9 cellular contexts compared by ENCODE assay signal in the genomic region with DNA sequence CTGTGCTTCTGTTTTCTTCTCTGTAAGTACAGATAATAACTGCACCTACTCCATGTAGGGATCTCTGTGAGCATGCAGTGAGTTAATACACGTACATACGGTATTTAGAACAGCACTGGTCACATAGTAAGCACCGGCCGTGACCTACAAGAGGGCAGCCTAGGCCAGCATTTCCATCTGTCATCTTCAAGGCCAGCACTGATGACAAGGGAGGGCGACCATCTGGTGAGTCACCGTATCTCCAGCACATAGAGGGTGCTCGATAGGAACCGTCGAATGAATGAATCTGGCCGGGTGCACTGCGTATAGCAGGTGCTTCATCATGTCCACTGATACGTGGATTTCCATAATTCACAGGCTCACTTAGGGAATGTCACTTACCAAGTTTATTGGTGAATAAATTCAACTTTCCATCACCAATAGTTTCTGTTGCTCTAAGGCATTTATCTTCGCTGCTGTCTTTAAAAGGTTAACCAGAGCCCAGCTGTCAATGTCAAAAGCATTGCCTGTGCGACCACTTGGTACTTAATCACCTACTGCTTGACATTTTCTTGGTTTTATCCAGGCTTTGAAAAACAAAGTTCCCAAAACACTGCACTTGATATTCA. TPM values are rescaled to one million over a fixed set of nuclear protein-coding genes. Genes with fewer than 3 reads are reported as not detected.
DNase-seq lines count a peak whose midpoint lies in the region; ATAC-seq and TF ChIP-seq lines count a peak whose summit lies in the region.
"Had no signal": no experiment of that assay in that cellular context is flagged by ENCODE, and none has a peak within 500 bp of the region (broad histone marks: within the 10 kb centered on the region; RNA-seq: fewer than 3 reads in every experiment).

No MANE protein-coding gene starts in this region.

- TF ChIP-seq CTCF in GM23338 (conservative IDR thresholded peaks at IDR 0.05; ENCODE audit: low read depth in 2 of 2) (no peak), adrenal gland (IDR thresholded peaks at IDR 0.05) (no peak), heart left ventricle (IDR thresholded peaks at IDR 0.05) (no peak), sigmoid colon (IDR thresholded peaks at IDR 0.05) (no peak), GM20000 (IDR thresholded peaks at IDR 0.05; ENCODE audit: extremely low read depth, missing control alignments) (no peak)

- H3K4me1 ChIP-seq in GM23338 (ENCODE audit: insufficient read depth) (peaks cover 14% of the 10 kb centered on the region), adrenal gland (replicated peaks in 1 of 2) (peaks cover 18 to 80% of the 10 kb centered on the region in 2 donors), heart left ventricle (peaks cover 21 to 100% (median 95%) of the 10 kb centered on the region in 12 donors), sigmoid colon (peaks cover 0 to 77% (median 68%) of the 10 kb centered on the region in 4 donors)

- ATAC-seq in GM23338: no peak
- peak; percentile 55 to 73 (median 66) for ATAC-seq in heart left ventricle
- no peak for ATAC-seq in GM19397 (IDR thresholded peaks at IDR 0.05; ENCODE audit: unreplicated experiment)
- ATAC-seq in HG02798 (IDR thresholded peaks at IDR 0.05; ENCODE audit: poor library complexity, unreplicated experiment): no peak

- H3K36me3 ChIP-seq in GM23338 (ENCODE audit: insufficient read depth) (no peaks in the 10 kb centered on the region), adrenal gland (replicated peaks in 1 of 2) (no peaks in the 10 kb centered on the region), heart left ventricle (peaks cover 0 to 2% (median 0%) of the 10 kb centered on the region in 9 donors), sigmoid colon (no peaks in the 10 kb centered on the region)

- H3K27ac ChIP-seq in GM23338 (ENCODE audit: low read depth) (peak overlapping the region; percentile 69), adrenal gland (peak overlapping the region; percentile 17 to 92 (median 57)), heart left ventricle (peak overlapping the region; percentile 53 to 98 (median 80)), sigmoid colon (peak overlapping the region; percentile 74 to 81 (median 80))

- H3K4me1 Mint-ChIP-seq in GM23338: peaks cover 18% of the 10 kb centered on the region

- no peak for TF ChIP-seq POLR2A in adrenal gland (IDR thresholded peaks at IDR 0.05)
- no peak for TF ChIP-seq POLR2A in heart left ventricle (IDR thresholded peaks at IDR 0.05)
- TF ChIP-seq POLR2A in sigmoid colon (IDR thresholded peaks at IDR 0.05): no peak

- intact Hi-C loops in adrenal gland (cut with DNase I): no loop called here
- intact Hi-C loops in heart left ventricle (cut with DNase I): loop anchor here in 2 of 10 donors (5.0 to 10.0 kb wide), 2 partner anchors 185 to 188 kb away; a partner anchor contains a TSS
- intact Hi-C loops in sigmoid colon (cut with DNase I): loop anchor here (5.0 to 10.0 kb wide), 3 partner anchors 38 to 188 kb away; a partner anchor contains a TSS

- no peak overlapping the region for H2AFZ ChIP-seq in GM23338

- no peaks in the 10 kb centered on the region for H3K9me2 ChIP-seq in GM23338 (ENCODE audit: insufficient read depth)

- H3K4me3 ChIP-seq in GM23338 (no peak overlapping the region), adrenal gland (peak overlapping the region in 1 of 4 donors; percentile 24), heart left ventricle (peak overlapping the region in 5 of 12 donors; percentile 3 to 35 (median 17)), sigmoid colon (peak overlapping the region in 1 of 4 donors; percentile 5)

- no peaks in the 10 kb centered on the region for H3F3A ChIP-seq in GM23338 (replicated peaks; ENCODE audit: low read depth)

- no peak overlapping the region; the same call in 1 of the 2 replicates for H3K27ac Mint-ChIP-seq in GM23338

- peaks cover 16% of the 10 kb centered on the region for H3K79me2 ChIP-seq in GM23338 (replicated peaks; ENCODE audit: insufficient read depth)

- 21 to 26% (median 23%) methylated on average over 14 of the region's 14 CpGs for WGBS in adrenal gland, 4 donors
- WGBS in heart left ventricle, 4 donors: 4 to 16% (median 13%) methylated on average over 14 of the region's 14 CpGs
- WGBS in sigmoid colon, 2 donors: 78 to 81% methylated on average over 14 of the region's 14 CpGs

- H3K27me3 ChIP-seq in GM23338 (ENCODE audit: insufficient read depth) (no peaks in the 10 kb centered on the region), adrenal gland (no peaks in the 10 kb centered on the region), heart left ventricle (no peaks in the 10 kb centered on the region), sigmoid colon (no peaks in the 10 kb centered on the region)

- H4K20me1 ChIP-seq in GM23338 (replicated peaks; ENCODE audit: insufficient read depth): no peaks in the 10 kb centered on the region

- H3K36me3 Mint-ChIP-seq in GM23338 (ENCODE audit: low read depth): no peaks in the 10 kb centered on the region

- H3K4me3 Mint-ChIP-seq in GM23338: no peak overlapping the region; the same call in 2 of the 3 replicates

- DNase-seq in GM23338 (ENCODE audit: low spot score) (no peak), adrenal gland (peak; percentile 53 to 92 (median 86)), heart left ventricle (peak in 3 of 5 donors; percentile 48 to 82 (median 61)), sigmoid colon (peak; percentile 74), HuH-7 (ENCODE audit: low spot score) (no peak), GM20000 (ENCODE audit: low spot score) (no peak)
- DNase-seq: NCI-H2081 treated with DMSO at 0.1 percent for 48 hours had no signal

- H3K9me3 Mint-ChIP-seq in GM23338: no peaks in the 10 kb centered on the region

- no peak overlapping the region for H3K4me2 ChIP-seq in GM23338

- H3K27me3 Mint-ChIP-seq in GM23338 (ENCODE audit: insufficient read depth, low read depth, poor library complexity): peaks cover 2% of the 10 kb centered on the region

- no peak for TF ChIP-seq EP300 in sigmoid colon (IDR thresholded peaks at IDR 0.05)

- no peaks in the 10 kb centered on the region for H3K9me3 ChIP-seq in adrenal gland (replicated peaks in 1 of 3)
- H3K9me3 ChIP-seq in heart left ventricle: no peaks in the 10 kb centered on the region
- H3K9me3 ChIP-seq in sigmoid colon: no peaks in the 10 kb centered on the region

TF ChIP-seq in GM23338, 12 proteins besides CTCF, POLR2A, EP300 and RAD21:
- TF ChIP-seq POLR2AphosphoS5 (IDR thresholded peaks at IDR 0.05; ENCODE audit: low read depth) (no peak), JUNB (IDR thresholded peaks at IDR 0.05; ENCODE audit: unreplicated experiment) (no peak), CREB1 (CRISPR knock-in tag; IDR thresholded peaks at IDR 0.05; ENCODE audit: low read depth) (no peak), ZNF331 (CRISPR knock-in tag; IDR thresholded peaks at IDR 0.05; ENCODE audit: low read depth) (no peak)
- TF ChIP-seq, protein P1, sequence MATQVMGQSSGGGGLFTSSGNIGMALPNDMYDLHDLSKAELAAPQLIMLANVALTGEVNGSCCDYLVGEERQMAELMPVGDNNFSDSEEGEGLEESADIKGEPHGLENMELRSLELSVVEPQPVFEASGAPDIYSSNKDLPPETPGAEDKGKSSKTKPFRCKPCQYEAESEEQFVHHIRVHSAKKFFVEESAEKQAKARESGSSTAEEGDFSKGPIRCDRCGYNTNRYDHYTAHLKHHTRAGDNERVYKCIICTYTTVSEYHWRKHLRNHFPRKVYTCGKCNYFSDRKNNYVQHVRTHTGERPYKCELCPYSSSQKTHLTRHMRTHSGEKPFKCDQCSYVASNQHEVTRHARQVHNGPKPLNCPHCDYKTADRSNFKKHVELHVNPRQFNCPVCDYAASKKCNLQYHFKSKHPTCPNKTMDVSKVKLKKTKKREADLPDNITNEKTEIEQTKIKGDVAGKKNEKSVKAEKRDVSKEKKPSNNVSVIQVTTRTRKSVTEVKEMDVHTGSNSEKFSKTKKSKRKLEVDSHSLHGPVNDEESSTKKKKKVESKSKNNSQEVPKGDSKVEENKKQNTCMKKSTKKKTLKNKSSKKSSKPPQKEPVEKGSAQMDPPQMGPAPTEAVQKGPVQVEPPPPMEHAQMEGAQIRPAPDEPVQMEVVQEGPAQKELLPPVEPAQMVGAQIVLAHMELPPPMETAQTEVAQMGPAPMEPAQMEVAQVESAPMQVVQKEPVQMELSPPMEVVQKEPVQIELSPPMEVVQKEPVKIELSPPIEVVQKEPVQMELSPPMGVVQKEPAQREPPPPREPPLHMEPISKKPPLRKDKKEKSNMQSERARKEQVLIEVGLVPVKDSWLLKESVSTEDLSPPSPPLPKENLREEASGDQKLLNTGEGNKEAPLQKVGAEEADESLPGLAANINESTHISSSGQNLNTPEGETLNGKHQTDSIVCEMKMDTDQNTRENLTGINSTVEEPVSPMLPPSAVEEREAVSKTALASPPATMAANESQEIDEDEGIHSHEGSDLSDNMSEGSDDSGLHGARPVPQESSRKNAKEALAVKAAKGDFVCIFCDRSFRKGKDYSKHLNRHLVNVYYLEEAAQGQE (IDR thresholded peaks at IDR 0.05; ENCODE audit: unreplicated experiment): no peak
TF ChIP-seq in GM23338: peak in this region for 0.

RNA-seq across cellular contexts. Expression of a gene that starts 8.3 kb away (rescaled TPM):
- total RNA-seq in GM23338 (2014; rRNA removed; shearing (Covaris generic)): 3.8 and 7.3 TPM in 2 replicates
- polyA plus RNA-seq in GM23338 (2016; fragmentation: Nextera tagmentation; extraction: Ambion mirVana) (2.1 and 3.3 TPM in 2 replicates), adrenal gland (10 to 100 TPM in 2 of 3 donors, 1 to 10 TPM in 1; 5.0 to 18.0 (median 10.9) TPM), heart left ventricle (10 to 100 TPM in 1 of 2 donors, 1 to 10 TPM in 1; 7.5 to 11.2 TPM), sigmoid colon (10 to 100 TPM in 1 of 3 donors, 1 to 10 TPM in 2; 3.0 to 14.1 (median 3.0) TPM)
- total RNA-seq in adrenal gland (10 to 100 TPM in 1 of 8 donors, 1 to 10 TPM in 7; 4.1 to 11.2 (median 7.2) TPM), heart left ventricle (10 to 100 TPM in 3 of 9 donors, 1 to 10 TPM in 6; 5.3 to 28.8 (median 9.0) TPM), sigmoid colon (10 to 100 TPM in 2 of 4 donors, 1 to 10 TPM in 2; 5.9 to 17.5 (median 9.3) TPM)

RNA-seq across cellular contexts. Expression of a gene that starts 34.4 kb away (rescaled TPM):
- 104 and 113 TPM in 2 replicates for total RNA-seq in GM23338 (2014; rRNA removed; shearing (Covaris generic))
- polyA plus RNA-seq in GM23338 (2016; fragmentation: Nextera tagmentation; extraction: Ambion mirVana) (197 and 229 TPM in 2 replicates), adrenal gland (10 to 100 TPM; 58.3 to 67.8 (median 58.5) TPM), heart left ventricle (10 to 100 TPM; 33.2 to 54.3 TPM), sigmoid colon (10 to 100 TPM; 64.9 to 97.3 (median 87.3) TPM)
- total RNA-seq in adrenal gland (10 to 100 TPM; 18.6 to 62.6 (median 37.4) TPM), heart left ventricle (10 to 100 TPM; 14.1 to 23.6 (median 17.8) TPM), sigmoid colon (10 to 100 TPM; 18.8 to 40.9 (median 24.1) TPM)

Comparison
In these comparisons a context has a peak if more than half of its experiments do, and no peak if none do; other contexts are left out.
1. ATAC-seq: peak in heart left ventricle (4 of 4); none in GM23338 (single experiment), GM19397 (single experiment) and HG02798 (single experiment).
2. DNase-seq: peak in adrenal gland (7 of 7), heart left ventricle (3 of 5) and sigmoid colon (single experiment); none in GM23338 (single experiment), HuH-7 (single experiment) and GM20000 (single experiment).
3. Peak in every context shown above with its lines, with median percentiles within 50 percentile points of each other: H3K27ac ChIP-seq.